ENCODE assay signal across 16 cellular contexts in genomic region chr10:101617824-101618568, GRCh38. TPM values are rescaled to one million over a fixed set of nuclear protein-coding genes. Genes with fewer than 3 reads are reported as not detected.
DNase-seq lines count a peak whose midpoint lies in the region; ATAC-seq and TF ChIP-seq lines count a peak whose summit lies in the region.
"Had no signal": no experiment of that assay in that cellular context is flagged by ENCODE, and none has a peak within 500 bp of the region (broad histone marks: within the 10 kb centered on the region; RNA-seq: fewer than 3 reads in every experiment).

No MANE protein-coding gene starts in this region.

- H4K5ac ChIP-seq in H9 (ENCODE audit: insufficient read length, low read depth, low read length), result no peak overlapping the region

- H2BK15ac ChIP-seq in H9 (ENCODE audit: low read depth, low read length), result no peak overlapping the region

- no peak overlapping the region for H2BK120ac ChIP-seq in H9 (ENCODE audit: low read depth, low read length, poor library complexity, severe bottlenecking)

- no peak overlapping the region for H3K4me2 ChIP-seq in H9 (ENCODE audit: insufficient read depth, insufficient read length, low read length)
- H3K4me2 ChIP-seq: PC-9 had no signal

- POLR2A ChIA-PET in CD4-positive, alpha-beta T cell (lab: Charles Lee), result no interaction called here

- no peak overlapping the region for H3K4ac ChIP-seq in H9 (ENCODE audit: low read depth, low read length)

- no peak overlapping the region for H3K56ac ChIP-seq in H9 (ENCODE audit: insufficient read length, low read depth, low read length)

- no peaks in the 10 kb centered on the region for H3K4me1 Mint-ChIP-seq in CD4-positive, alpha-beta T cell (ENCODE audit: low read depth)
- peaks cover 39 to 53% of the 10 kb centered on the region in 2 experiments for H3K4me1 Mint-ChIP-seq in H9
- H3K4me1 Mint-ChIP-seq in T-helper 17 cell, result peaks cover 8% of the 10 kb centered on the region
- peaks cover 26% of the 10 kb centered on the region for H3K4me1 Mint-ChIP-seq in endothelial cell (ENCODE audit: unreplicated experiment)

- H3K9me3 Mint-ChIP-seq in CD4-positive, alpha-beta T cell, result no peaks in the 10 kb centered on the region
- no peaks in the 10 kb centered on the region for H3K9me3 Mint-ChIP-seq in H9
- H3K9me3 Mint-ChIP-seq in endothelial cell (ENCODE audit: unreplicated experiment), result no peaks in the 10 kb centered on the region
- H3K9me3 Mint-ChIP-seq: activated T-cell treated with anti-CD3 and anti-CD28 coated beads, Interleukin-2, amount 50 U/mL, for 4 hours had no signal

- H3K23ac ChIP-seq in H9 (ENCODE audit: insufficient read length, low read depth, low read length), result no peak overlapping the region

- H3K14ac ChIP-seq in H9 (ENCODE audit: insufficient read depth, low read length), result no peak overlapping the region

- no CpG with 5 or more reads among the region's 4 CpGs for WGBS in H9 (ENCODE audit: extremely low coverage, insufficient read length, low lambda C conversion rate)

- no peak overlapping the region for H2AK5ac ChIP-seq in H9 (ENCODE audit: insufficient read length, low read length)

- no peak for DNase-seq in CD4-positive, alpha-beta T cell
- no peak for DNase-seq in H9
- no peak for DNase-seq in T-helper 17 cell
- DNase-seq in endothelial cell (ENCODE audit: low spot score), result no peak
- no peak for DNase-seq in AML-193 (lab: John Stamatoyannopoulos, UW)
- DNase-seq in activated effector memory CD4-positive, alpha-beta T cell treated with anti-CD3 and anti-CD28 coated beads, Interleukin-2, amount 50 U/mL, for 16 hours, result no peak
- DNase-seq in H4 (ENCODE audit: low spot score), result no peak
- DNase-seq: activated T-cell treated with anti-CD3 and anti-CD28 coated beads, Interleukin-2, amount 50 U/mL, for 4 hours; EL; hypothalamus; left lung; NCI-H226; PC-9; thyroid gland had no signal

- H3K36me3 Mint-ChIP-seq in CD4-positive, alpha-beta T cell (ENCODE audit: low read depth), result peaks cover 63% of the 10 kb centered on the region
- H3K36me3 Mint-ChIP-seq in H9 (ENCODE audit: insufficient read depth in 1 of 3, low read depth in 3 of 3) (peaks cover 0 to 13% (median 5%) of the 10 kb centered on the region in 3 experiments; a peak in 4 of 7 replicates), T-helper 17 cell (ENCODE audit: low read depth) (peaks cover 8% of the 10 kb centered on the region), endothelial cell (ENCODE audit: low read depth, unreplicated experiment) (peaks cover 23% of the 10 kb centered on the region)

- no peak for ATAC-seq in CD4-positive, alpha-beta T cell (ENCODE audit: poor library complexity)
- no peak for ATAC-seq in T-helper 17 cell
- ATAC-seq in GM21528 (IDR thresholded peaks at IDR 0.05; ENCODE audit: low FRiP score, unreplicated experiment), result no peak
- ATAC-seq: activated T-cell treated with anti-CD3 and anti-CD28 coated beads, Interleukin-2, amount 50 U/mL, for 4 hours; left lung; SK-N-SH treated with all-trans-retinoic acid at 6 μM for 48 hours had no signal

- no peak overlapping the region for H3K18ac ChIP-seq in H9 (ENCODE audit: insufficient read length, low read depth, low read length)

- H3K23me2 ChIP-seq in H9 (ENCODE audit: insufficient read length, low read depth, low read length, poor library complexity, severe bottlenecking), result no peaks in the 10 kb centered on the region

- H4K8ac ChIP-seq in H9 (replicated peaks; ENCODE audit: insufficient read length, low read depth, low read length), result no peak overlapping the region

- no peaks in the 10 kb centered on the region for H4K20me1 ChIP-seq in H9 (ENCODE audit: control insufficient read depth, insufficient read depth, insufficient read length)

- H3K4me1 ChIP-seq in H9 (ENCODE audit: insufficient read depth, low read length), result no peaks in the 10 kb centered on the region; the same call in 1 of the 2 replicates

- H3K27ac ChIP-seq in CD4-positive, alpha-beta T cell (ENCODE audit: low read depth, low read length), result no peak overlapping the region
- H3K27ac ChIP-seq in H9 (ENCODE audit: insufficient read length, low read depth, low read length), result no peak overlapping the region
- H3K27ac ChIP-seq: left lung, PC-9, thyroid gland had no signal

- no peak for TF ChIP-seq CTCF in CD4-positive, alpha-beta T cell (IDR thresholded peaks at IDR 0.05)
- no peak for TF ChIP-seq CTCF in H9 (conservative IDR thresholded peaks at IDR 0.05)
- TF ChIP-seq CTCF in endothelial cell (IDR thresholded peaks at IDR 0.05; ENCODE audit: unreplicated experiment), result no peak

- CTCF ChIA-PET in CD4-positive, alpha-beta T cell (lab: Charles Lee), result no interaction called here

- no peaks in the 10 kb centered on the region for H3K79me1 ChIP-seq in H9 (ENCODE audit: insufficient read depth, low read depth, low read length, poor library complexity, severe bottlenecking)

- H3K27ac Mint-ChIP-seq in CD4-positive, alpha-beta T cell, result peak overlapping the region; percentile 70
- peak overlapping the region; percentile 8 to 72 (median 26); a peak in 4 of 7 replicates for H3K27ac Mint-ChIP-seq in H9
- peak overlapping the region; percentile 79 for H3K27ac Mint-ChIP-seq in T-helper 17 cell
- peak overlapping the region; percentile 80 for H3K27ac Mint-ChIP-seq in endothelial cell (ENCODE audit: unreplicated experiment)

- no peak overlapping the region for H3K4me3 Mint-ChIP-seq in CD4-positive, alpha-beta T cell
- no peak overlapping the region for H3K4me3 Mint-ChIP-seq in H9
- no peak overlapping the region for H3K4me3 Mint-ChIP-seq in T-helper 17 cell
- H3K4me3 Mint-ChIP-seq in endothelial cell (ENCODE audit: unreplicated experiment), result no peak overlapping the region
- H3K4me3 Mint-ChIP-seq: activated T-cell treated with anti-CD3 and anti-CD28 coated beads, Interleukin-2, amount 50 U/mL, for 4 hours had no signal

- no peak overlapping the region for H2BK5ac ChIP-seq in H9 (ENCODE audit: insufficient read length, low read length)

- no peak overlapping the region for H3K9ac ChIP-seq in H9 (ENCODE audit: extremely low read depth, insufficient read length, low read length)

- intact Hi-C loops in CD4-positive, alpha-beta T cell (cut with DNase I, micrococcal nuclease), result no loop called here

- no peak overlapping the region for H3T11ph ChIP-seq in H9 (ENCODE audit: low read length)

- H3K79me2 ChIP-seq in H9 (ENCODE audit: insufficient read depth, low read length), result no peaks in the 10 kb centered on the region

- H2BK20ac ChIP-seq in H9 (ENCODE audit: low read depth, low read length, poor library complexity, severe bottlenecking), result no peak overlapping the region

- no peak overlapping the region for H2AFZ ChIP-seq in H9 (ENCODE audit: low read length)
- H2AFZ ChIP-seq: PC-9 had no signal

- no peak overlapping the region for H2BK12ac ChIP-seq in H9 (ENCODE audit: insufficient read length, low read depth, low read length)

- H3K27me3 Mint-ChIP-seq in CD4-positive, alpha-beta T cell, result no peaks in the 10 kb centered on the region
- H3K27me3 Mint-ChIP-seq in H9 (ENCODE audit: low read depth) (no peaks in the 10 kb centered on the region), T-helper 17 cell (no peaks in the 10 kb centered on the region), endothelial cell (ENCODE audit: unreplicated experiment) (peaks cover 7% of the 10 kb centered on the region)

- H4K91ac ChIP-seq in H9 (ENCODE audit: insufficient read length, low read depth, low read length), result no peak overlapping the region

- no peaks in the 10 kb centered on the region for H3K27me3 ChIP-seq in CD4-positive, alpha-beta T cell (ENCODE audit: control insufficient read depth, insufficient read depth, low read length)
- no peaks in the 10 kb centered on the region for H3K27me3 ChIP-seq in H9 (ENCODE audit: insufficient read depth, low read length)
- H3K27me3 ChIP-seq: left lung, thyroid gland had no signal

- H3K9me3 ChIP-seq in CD4-positive, alpha-beta T cell (ENCODE audit: control insufficient read depth, low read length), result no peaks in the 10 kb centered on the region
- H3K9me3 ChIP-seq in H9 (ENCODE audit: control insufficient read depth, low read depth, low read length) (no peaks in the 10 kb centered on the region), T-helper 17 cell (ENCODE audit: control insufficient read depth, low read length, poor library complexity, severe bottlenecking) (no peaks in the 10 kb centered on the region)
- H3K9me3 ChIP-seq: left lung, thyroid gland had no signal

RNA-seq across cellular contexts. Expression of gene DPCD, which starts 29.9 kb away (rescaled TPM):
- total RNA-seq in CD4-positive, alpha-beta T cell, result under 1 TPM; 0.31 to 0.96 TPM
- total RNA-seq in H9 (2021) (20.7 and 21.8 TPM in 2 replicates), T-helper 17 cell (1 to 10 TPM in 1 of 2 donors, not detected in 1; 1.9 TPM), endothelial cell (ENCODE audit: unreplicated experiment) (16.7 TPM)
- 35.6 and 62.3 TPM in 2 replicates for total RNA-seq in H4 (2014; rRNA removed; shearing (Covaris generic))

RNA-seq across cellular contexts. Expression of gene POLL, which starts 29.9 kb away (rescaled TPM):
- 10 to 100 TPM; 23.3 to 24.3 TPM for total RNA-seq in CD4-positive, alpha-beta T cell
- 30.4 and 30.8 TPM in 2 replicates for total RNA-seq in H9 (2021)
- 10 to 100 TPM; 25.3 to 30.9 TPM for total RNA-seq in T-helper 17 cell
- 44.8 TPM for total RNA-seq in endothelial cell (ENCODE audit: unreplicated experiment)
- total RNA-seq in H4 (2014; rRNA removed; shearing (Covaris generic)), result 2.7 and 5.8 TPM in 2 replicates

Comparison
In these comparisons a context has a peak if more than half of its experiments do, and no peak if none do; other contexts are left out.
1. H3K27ac Mint-ChIP-seq: peak in every context shown above with its lines; median percentile 80 in endothelial cell; 79 in T-helper 17 cell; 70 in CD4-positive, alpha-beta T cell; 26 in H9.